Comparison of ENCODE assay signal across 28 cellular contexts in genomic region chr19:51706885-51707284, GRCh38. TPM values are rescaled to one million over a fixed set of nuclear protein-coding genes. Genes with fewer than 3 reads are reported as not detected.
"Had no signal": no experiment of that assay in that cellular context is flagged by ENCODE, and none has a peak within 500 bp of the region (broad histone marks: within the 10 kb centered on the region; RNA-seq: fewer than 3 reads in every experiment).

No MANE protein-coding gene starts in this region.

- H3K27me3 ChIP-seq: SJCRH30 had no signal

- H3K9ac ChIP-seq: KMS-11, SK-N-SH had no signal

- H3K9me3 Mint-ChIP-seq: activated T-cell treated with anti-CD3 and anti-CD28 coated beads, Interleukin-2, amount 50 U/mL, for 4 hours; activated T-helper 2 cell treated with anti-CD3 and anti-CD28 coated beads, Interferon-gamma antibody, Interleukin-2, Interleukin-4, amounts not matched to agents 10 μg/mL and 5 μg/mL and 100 μg/mL, durations not matched to agents 14 hours and 24 hours and 36 hours; WTC11 had no signal

- H3K27ac Mint-ChIP-seq: activated CD8-positive, alpha-beta memory T cell treated with anti-CD3 and anti-CD28 coated beads, Interleukin-2, amount 10 ng/mL, durations not matched to agents 7 days and 5 days; activated naive CD4-positive, alpha-beta T cell treated with anti-CD3 and anti-CD28 coated beads, Interleukin-2, amount 10 ng/mL, durations not matched to agents 7 days and 5 days; WTC11 had no signal

- H3K4me3 ChIP-seq: SJCRH30 had no signal

- ATAC-seq: activated CD8-positive, alpha-beta memory T cell treated with anti-CD3 and anti-CD28 coated beads, Interleukin-2, amount 10 ng/mL, durations not matched to agents 7 days and 5 days; activated T-cell treated with anti-CD3 and anti-CD28 coated beads, Interleukin-2, amount 50 U/mL, for 4 hours; Panc1; WTC11 had no signal

- H3K27ac ChIP-seq: KMS-11, RWPE1, SJCRH30 had no signal

- H3K9me3 ChIP-seq: SJCRH30, SK-N-SH had no signal

- H3K4me2 ChIP-seq: KMS-11, SK-N-SH had no signal

- DNase-seq: activated CD4-positive, alpha-beta T cell treated with anti-CD3 and anti-CD28 coated beads for 48 hours; activated CD4-positive, alpha-beta T cell treated with anti-CD3 and anti-CD28 coated beads, Interleukin-2, amount 50 U/mL, for 4 hours; activated CD4-positive, CD25-positive, alpha-beta regulatory T cell treated with anti-CD3 and anti-CD28 coated beads, Interleukin-2, amount 50 U/mL, for 72 hours; activated CD8-positive, alpha-beta memory T cell treated with anti-CD3 and anti-CD28 coated beads, Interleukin-2, amount 10 ng/mL, durations not matched to agents 7 days and 5 days; activated gamma-delta T cell treated with Interleukin-2 at 50 U/mL for 16 hours; activated naive CD4-positive, alpha-beta T cell treated with anti-CD3 and anti-CD28 coated beads, Interleukin-2, amount 10 ng/mL, durations not matched to agents 7 days and 5 days; activated naive CD8-positive, alpha-beta T cell treated with anti-CD3 and anti-CD28 coated beads for 36 hours; activated T-cell treated with anti-CD3 and anti-CD28 coated beads, Interleukin-2, amount 50 U/mL, for 4 hours; cerebellar nuclear complex; NCI-H1092; NCI-H1417 treated with DMSO at 0.1 percent for 48 hours; NCI-H1694; NCI-H2029; NCI-H2107; NCI-H510A treated with DMSO at 0.1 percent for 48 hours; NCI-H69; NK-92 treated with Interleukin-12 subunit alpha and Interleukin-12 subunit beta, amount 100 ng/mL, for 24 hours; OCI-M1; Right ventricle myocardium superior; SJCRH30; SK-N-SH had no signal

RNA-seq across cellular contexts. Expression of gene HAS1, which starts 16.9 kb away (rescaled TPM):
- total RNA-seq: activated CD8-positive, alpha-beta memory T cell treated with anti-CD3 and anti-CD28 coated beads, Interleukin-2, amount 10 ng/mL, durations not matched to agents 7 days and 5 days; activated naive CD8-positive, alpha-beta T cell treated with anti-CD3 and anti-CD28 coated beads for 36 hours; activated T-cell treated with anti-CD3 and anti-CD28 coated beads, Interleukin-2, amount 50 U/mL, for 4 hours; activated T-helper 2 cell treated with anti-CD3 and anti-CD28 coated beads, Interferon-gamma antibody, Interleukin-2, Interleukin-4, amounts not matched to agents 10 μg/mL and 5 μg/mL and 100 μg/mL, durations not matched to agents 14 hours and 24 hours and 36 hours; SJCRH30; T-helper 1 cell treated with Interleukin-12 subunit alpha and Interleukin-12 subunit beta and Interleukin-4 antibody, amounts not matched to agents 30 ng/mL and 1 ng/mL, for 36 hours had no signal
- polyA plus RNA-seq: SK-N-SH had no signal

RNA-seq across cellular contexts. Expression of gene FPR1, which starts 44.8 kb away (rescaled TPM):
- total RNA-seq: activated CD8-positive, alpha-beta memory T cell treated with anti-CD3 and anti-CD28 coated beads, Interleukin-2, amount 10 ng/mL, durations not matched to agents 7 days and 5 days; activated naive CD8-positive, alpha-beta T cell treated with anti-CD3 and anti-CD28 coated beads for 36 hours; activated T-cell treated with anti-CD3 and anti-CD28 coated beads, Interleukin-2, amount 50 U/mL, for 4 hours; activated T-helper 2 cell treated with anti-CD3 and anti-CD28 coated beads, Interferon-gamma antibody, Interleukin-2, Interleukin-4, amounts not matched to agents 10 μg/mL and 5 μg/mL and 100 μg/mL, durations not matched to agents 14 hours and 24 hours and 36 hours; SJCRH30; T-helper 1 cell treated with Interleukin-12 subunit alpha and Interleukin-12 subunit beta and Interleukin-4 antibody, amounts not matched to agents 30 ng/mL and 1 ng/mL, for 36 hours had no signal
- polyA plus RNA-seq: SK-N-SH had no signal

RNA-seq across cellular contexts. Expression of gene FPR2, which starts 54.1 kb away (rescaled TPM):
- total RNA-seq: activated CD8-positive, alpha-beta memory T cell treated with anti-CD3 and anti-CD28 coated beads, Interleukin-2, amount 10 ng/mL, durations not matched to agents 7 days and 5 days; activated naive CD8-positive, alpha-beta T cell treated with anti-CD3 and anti-CD28 coated beads for 36 hours; activated T-cell treated with anti-CD3 and anti-CD28 coated beads, Interleukin-2, amount 50 U/mL, for 4 hours; activated T-helper 2 cell treated with anti-CD3 and anti-CD28 coated beads, Interferon-gamma antibody, Interleukin-2, Interleukin-4, amounts not matched to agents 10 μg/mL and 5 μg/mL and 100 μg/mL, durations not matched to agents 14 hours and 24 hours and 36 hours; MCF 10A; SJCRH30; T-helper 1 cell treated with Interleukin-12 subunit alpha and Interleukin-12 subunit beta and Interleukin-4 antibody, amounts not matched to agents 30 ng/mL and 1 ng/mL, for 36 hours had no signal
- polyA plus RNA-seq: SK-N-SH had no signal
